In the genomic region with DNA sequence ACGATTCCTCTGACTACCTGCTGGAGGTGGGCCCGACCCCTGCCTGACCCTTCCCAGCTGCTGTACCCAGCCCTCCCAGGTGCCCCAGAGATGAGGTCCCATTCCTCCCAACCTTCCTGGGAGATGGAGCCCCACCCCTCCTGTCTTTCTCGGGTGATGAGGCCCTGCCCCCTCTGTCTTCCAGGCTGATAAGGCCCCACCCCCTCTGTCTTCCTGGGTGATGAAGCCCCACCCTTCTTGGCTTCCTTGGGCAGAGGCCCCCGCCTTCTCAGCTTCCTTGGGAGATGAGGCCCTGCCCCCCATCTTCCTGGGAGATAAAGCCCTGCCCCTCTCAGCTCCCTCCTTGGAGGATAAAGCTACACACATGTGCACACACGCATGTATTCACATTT, we compare ENCODE assay signal across 1 cellular context.
TF ChIP-seq lines count a peak whose summit lies in the region.

No MANE protein-coding gene starts in this region.

TF ChIP-seq in HepG2, 621 proteins besides CTCF, POLR2A, EP300 and RAD21:
- TF ChIP-seq ZNF737 (CRISPR knock-in tag; IDR thresholded peaks at IDR 0.05; ENCODE audit: borderline replicate concordance): no peak
